In the genomic region with DNA sequence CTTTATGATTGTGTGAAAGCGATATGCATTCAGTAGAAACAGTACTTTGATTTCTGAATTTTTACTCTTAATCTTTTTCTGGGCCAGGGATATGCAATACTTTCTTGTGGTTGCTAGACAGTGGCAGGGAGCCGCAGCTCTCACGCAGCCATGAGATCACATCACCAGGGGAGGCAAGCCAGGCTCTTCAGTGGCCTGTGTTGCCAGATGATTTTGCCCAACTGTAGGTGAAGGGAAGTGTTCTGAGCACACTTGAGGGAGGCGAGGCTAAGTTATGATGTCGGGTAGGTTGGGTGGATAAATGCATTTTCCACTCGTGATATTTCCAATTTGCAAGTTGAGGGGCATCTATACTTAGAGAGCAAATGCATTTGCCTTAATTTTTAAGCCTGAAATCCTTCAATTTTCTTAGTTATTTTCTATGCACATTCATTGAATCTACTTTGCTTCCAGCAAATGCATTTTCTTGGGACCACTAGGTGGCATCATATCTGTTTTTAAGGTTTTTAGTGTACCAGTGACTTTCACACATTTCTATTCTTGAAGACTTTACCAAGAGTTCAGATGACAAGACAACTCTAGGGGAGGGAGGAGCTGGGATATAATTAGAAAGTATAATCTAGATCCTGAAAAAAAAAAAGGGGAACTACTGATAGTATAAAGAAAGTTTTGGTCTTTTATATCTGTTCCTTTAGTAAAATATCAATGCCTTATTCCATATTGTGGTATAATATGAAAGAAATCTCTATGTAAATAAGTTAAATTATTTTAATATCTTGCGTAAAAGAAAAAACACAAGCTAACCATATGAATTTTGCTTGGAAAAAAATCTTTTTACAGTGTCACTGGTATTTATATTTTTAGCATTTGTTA, we compare ENCODE assay signal across 8 cellular contexts.
DNase-seq lines count a peak whose midpoint lies in the region; ATAC-seq and TF ChIP-seq lines count a peak whose summit lies in the region.

No MANE protein-coding gene starts in this region.

- CTCF ChIA-PET in Calu3 (lab: Charles Lee) (no interaction called here), PC-9 (lab: Charles Lee) (no interaction called here)

- no peak overlapping the region for H3K27ac Mint-ChIP-seq in Calu3 (ENCODE audit: unreplicated experiment)

- H3K9me2 ChIP-seq in PC-9 (ENCODE audit: insufficient read depth), result no peaks in the 10 kb centered on the region

- TF ChIP-seq CTCF in Calu3 (IDR thresholded peaks at IDR 0.05; ENCODE audit: unreplicated experiment), result peak; percentile 49
- peak; percentile 77 for TF ChIP-seq CTCF in PC-9 (conservative IDR thresholded peaks at IDR 0.05)
- peak in 2 of 3 experiments; percentile 22 to 49 for TF ChIP-seq CTCF in esophagus muscularis mucosa (IDR thresholded peaks at IDR 0.05)

- POLR2A ChIA-PET in PC-9 (lab: Charles Lee; ENCODE audit: unreplicated experiment), result no interaction called here

- H4K20me1 ChIP-seq in PC-9 (ENCODE audit: insufficient read depth), result no peaks in the 10 kb centered on the region

- H3K27me3 ChIP-seq in PC-9 (ENCODE audit: insufficient read depth, low read depth) (no peaks in the 10 kb centered on the region), esophagus muscularis mucosa (no peaks in the 10 kb centered on the region)

- H3K4me2 ChIP-seq in PC-9, result no peak overlapping the region

- H3K4me3 Mint-ChIP-seq in Calu3 (ENCODE audit: low read depth, unreplicated experiment), result no peak overlapping the region

- no peak overlapping the region for H2AFZ ChIP-seq in PC-9

- no peaks in the 10 kb centered on the region for H3K27me3 Mint-ChIP-seq in Calu3 (ENCODE audit: unreplicated experiment)

- peaks cover 8% of the 10 kb centered on the region for H3K4me1 Mint-ChIP-seq in Calu3 (ENCODE audit: low read depth, unreplicated experiment)

- H3K4me3 ChIP-seq in PC-9 (no peak overlapping the region), esophagus muscularis mucosa (no peak overlapping the region)

- peaks cover 2% of the 10 kb centered on the region for H3K9me3 Mint-ChIP-seq in Calu3 (ENCODE audit: low read depth, unreplicated experiment)

- no peaks in the 10 kb centered on the region for H3K9me3 ChIP-seq in PC-9 (ENCODE audit: insufficient read depth, low read depth)
- no peaks in the 10 kb centered on the region for H3K9me3 ChIP-seq in esophagus muscularis mucosa

- H3K79me2 ChIP-seq in PC-9 (ENCODE audit: low read depth), result no peaks in the 10 kb centered on the region

- no peak for TF ChIP-seq EP300 in esophagus muscularis mucosa (IDR thresholded peaks at IDR 0.05)

- 48% methylated on average over 7 of the region's 7 CpGs for WGBS in esophagus muscularis mucosa

- H3K36me3 Mint-ChIP-seq in Calu3 (ENCODE audit: insufficient read depth, unreplicated experiment), result no peaks in the 10 kb centered on the region

- BruUV-seq in Calu3 (replicated peaks; lab: Mats Ljungman, UMichigan), result no TSS peak
- BruUV-seq in PC-9 (replicated peaks; lab: Mats Ljungman, UMichigan), result no TSS peak

- no peaks in the 10 kb centered on the region for H3F3A ChIP-seq in PC-9 (ENCODE audit: insufficient read depth, low read depth)

- intact Hi-C loops in Calu3 (cut with micrococcal nuclease; ENCODE audit: unreplicated experiment) (loop anchor here (5.0 to 10.0 kb wide), 3 partner anchors 147 to 1615 kb away; no protein-coding TSS in a partner anchor), PC-9 (cut with micrococcal nuclease; ENCODE audit: unreplicated experiment) (loop anchor here (5.0 to 10.0 kb wide), 3 partner anchors 1173 to 1740 kb away; partner anchors contain the start of gene CBLN2), esophagus muscularis mucosa (cut with DNase I) (no loop called here)

- ATAC-seq in HG03175 (IDR thresholded peaks at IDR 0.05; ENCODE audit: unreplicated experiment) (peak; percentile 63), GM18873 (IDR thresholded peaks at IDR 0.05; ENCODE audit: low FRiP score, unreplicated experiment) (no peak), HG03354 (IDR thresholded peaks at IDR 0.05; ENCODE audit: poor library complexity, severe bottlenecking, unreplicated experiment) (no peak), GM18861 (IDR thresholded peaks at IDR 0.05; ENCODE audit: unreplicated experiment) (no peak)

- peak; percentile 7 for DNase-seq in Calu3
- no peak for DNase-seq in PC-9
- DNase-seq in esophagus muscularis mucosa (ENCODE audit: extremely low spot score), result no peak
- peak; percentile 11 for DNase-seq in putamen (ENCODE audit: low spot score)

- H3K4me1 ChIP-seq in PC-9 (replicated peaks; ENCODE audit: insufficient read depth) (no peaks in the 10 kb centered on the region), esophagus muscularis mucosa (no peaks in the 10 kb centered on the region)

- H3K36me3 ChIP-seq in PC-9 (ENCODE audit: low read depth), result no peaks in the 10 kb centered on the region
- H3K36me3 ChIP-seq in esophagus muscularis mucosa, result no peaks in the 10 kb centered on the region

- H3K27ac ChIP-seq in PC-9 (no peak overlapping the region), esophagus muscularis mucosa (replicated peaks in 1 of 4) (no peak overlapping the region)

- TF ChIP-seq POLR2A in esophagus muscularis mucosa (IDR thresholded peaks at IDR 0.05; ENCODE audit: low read depth), result no peak

Comparison
In these comparisons a context has a peak if more than half of its experiments do, and no peak if none do; other contexts are left out.
1. DNase-seq: peak in Calu3 (single experiment) and putamen (single experiment); none in PC-9 (0 of 2) and esophagus muscularis mucosa (single experiment).
2. Peak in every context shown above with its lines, with median percentiles within 50 percentile points of each other: CTCF ChIP-seq.